ENCODE assay signal across 9 cellular contexts in genomic region chr16:68298907-68299515, GRCh38. TPM values are rescaled to one million over a fixed set of nuclear protein-coding genes. Genes with fewer than 3 reads are reported as not detected.
DNase-seq lines count a peak whose midpoint lies in the region; ATAC-seq and TF ChIP-seq lines count a peak whose summit lies in the region.
"Had no signal": no experiment of that assay in that cellular context is flagged by ENCODE, and none has a peak within 500 bp of the region (broad histone marks: within the 10 kb centered on the region; RNA-seq: fewer than 3 reads in every experiment).

No MANE protein-coding gene starts in this region.

- H3K4me3 ChIP-seq in muscle layer of duodenum (ENCODE audit: low read depth in 1 of 2, low read length in 2 of 2), result no peak overlapping the region
- no peak overlapping the region for H3K4me3 ChIP-seq in Peyer's patch

- H3K27me3 ChIP-seq in muscle layer of duodenum (ENCODE audit: low read depth, low read length), result no peaks in the 10 kb centered on the region
- no peaks in the 10 kb centered on the region for H3K27me3 ChIP-seq in Peyer's patch

- no peaks in the 10 kb centered on the region for H3K9me3 Mint-ChIP-seq in effector memory CD8-positive, alpha-beta T cell

- H3K4me1 ChIP-seq in muscle layer of duodenum (ENCODE audit: control insufficient read depth in 1 of 2, insufficient read depth in 2 of 2, low read length in 2 of 2) (peaks cover 11 to 21% of the 10 kb centered on the region in 2 donors), Peyer's patch (no peaks in the 10 kb centered on the region)

- H3K4me1 Mint-ChIP-seq in effector memory CD8-positive, alpha-beta T cell (ENCODE audit: low read depth in 2 of 2), result peaks cover 7 to 9% of the 10 kb centered on the region in 2 donors

- peaks cover 86% of the 10 kb centered on the region for H3K36me3 Mint-ChIP-seq in effector memory CD8-positive, alpha-beta T cell (ENCODE audit: insufficient read depth)

- peaks cover 55 to 63% of the 10 kb centered on the region in 2 donors for H3K36me3 ChIP-seq in muscle layer of duodenum (ENCODE audit: control insufficient read depth in 1 of 2, insufficient read depth in 2 of 2, low read length in 2 of 2)
- H3K36me3 ChIP-seq in Peyer's patch, result peaks cover 0 to 91% (median 0%) of the 10 kb centered on the region in 3 donors

- H3K9me3 ChIP-seq in muscle layer of duodenum (ENCODE audit: control insufficient read depth in 1 of 2, low read length in 2 of 2) (no peaks in the 10 kb centered on the region), Peyer's patch (no peaks in the 10 kb centered on the region)

- H3K27me3 Mint-ChIP-seq in effector memory CD8-positive, alpha-beta T cell, result no peaks in the 10 kb centered on the region

- ATAC-seq in effector memory CD8-positive, alpha-beta T cell (replicated peaks), result no peak
- ATAC-seq in HG02571 (IDR thresholded peaks at IDR 0.05; ENCODE audit: unreplicated experiment), result no peak
- ATAC-seq in HG03025 (IDR thresholded peaks at IDR 0.05; ENCODE audit: low FRiP score, unreplicated experiment), result no peak

- H3K27ac Mint-ChIP-seq in effector memory CD8-positive, alpha-beta T cell, result peak overlapping the region; percentile 25 to 68

- no peak overlapping the region for H3K4me3 Mint-ChIP-seq in effector memory CD8-positive, alpha-beta T cell

- TF ChIP-seq CTCF in AG09319 (IDR thresholded peaks at IDR 0.05; ENCODE audit: low read depth, low read length), result no peak
- no peak for TF ChIP-seq CTCF in Peyer's patch (IDR thresholded peaks at IDR 0.05)

- TF ChIP-seq POLR2A in Peyer's patch (IDR thresholded peaks at IDR 0.05), result no peak

- H3K27ac ChIP-seq in muscle layer of duodenum (ENCODE audit: low read length) (peak overlapping the region; percentile 4), Peyer's patch (peak overlapping the region in 1 of 4 donors; percentile 46)

- DNase-seq in AG09319 (ENCODE audit: extremely low read depth, low read depth) (peak; percentile 46), NCI-H524 treated with DMSO at 0.1 percent for 48 hours (lab: John Stamatoyannopoulos, UW) (peak; percentile 35), NCI-H1417 treated with DMSO at 0.1 percent for 48 hours (lab: John Stamatoyannopoulos, UW) (no peak), Peyer's patch (no peak)
- DNase-seq in effector memory CD8-positive, alpha-beta T cell, result no peak
- DNase-seq: stimulated activated CD4-positive, alpha-beta T cell treated with anti-CD3 and anti-CD28 coated beads, Interleukin-1b, Interleukin-23, amount 100 ng/mL, for 48 hours had no signal

RNA-seq across cellular contexts. Expression of gene SLC7A6OS, which starts 11.7 kb away (rescaled TPM):
- total RNA-seq in Peyer's patch, result 10 to 100 TPM; 11.4 to 26.0 (median 18.3) TPM

RNA-seq across cellular contexts. Expression of gene PRMT7, which starts 11.8 kb away (rescaled TPM):
- 100 to 1,000 TPM in 1 of 4 donors, 10 to 100 TPM in 3; 36.6 to 145 (median 65.0) TPM for total RNA-seq in Peyer's patch

RNA-seq across cellular contexts. Expression of gene SLC7A6, which starts 34.7 kb away (rescaled TPM):
- total RNA-seq in Peyer's patch, result 10 to 100 TPM; 19.9 to 83.3 (median 46.4) TPM

RNA-seq across cellular contexts. Expression of gene PLA2G15, which starts 53.8 kb away (rescaled TPM):
- total RNA-seq in Peyer's patch, result 10 to 100 TPM in 3 of 4 donors, 1 to 10 TPM in 1; 8.3 to 27.5 (median 17.6) TPM

Comparison
In these comparisons a context has a peak if more than half of its experiments do, and no peak if none do; other contexts are left out.
1. DNase-seq: peak in AG09319 (single experiment) and NCI-H524 treated with DMSO at 0.1 percent for 48 hours (single experiment); none in effector memory CD8-positive, alpha-beta T cell (0 of 3), NCI-H1417 treated with DMSO at 0.1 percent for 48 hours (single experiment) and Peyer's patch (0 of 3).